In genomic region chr6:116370717-116371383, GRCh38 we compare ENCODE assay signal across 8 cellular contexts. TPM values are rescaled to one million over a fixed set of nuclear protein-coding genes. Genes with fewer than 3 reads are reported as not detected.
DNase-seq lines count a peak whose midpoint lies in the region; ATAC-seq lines count a peak whose summit lies in the region.

DSE (plus strand) TSS chr6:116370947; CDS start chr6:116399251, 28,304 bp downstream.

- peak within 1 kb of the TSS; percentile 41 for H3K4me3 ChIP-seq in Jurkat, Clone E6-1 (ENCODE audit: low read length)

- peak within 1 kb of the TSS; percentile 73 for H3K27ac ChIP-seq in cingulate gyrus (ENCODE audit: low read depth, low read length)
- H3K27ac ChIP-seq in layer of hippocampus (ENCODE audit: low read depth, low read length): peak within 1 kb of the TSS; percentile 77

- no peaks in the 10 kb centered on the region for H3K27me3 ChIP-seq in layer of hippocampus (ENCODE audit: control insufficient read depth, insufficient read depth, low read length)

- DNase-seq in GDM1 (lab: John Stamatoyannopoulos, UW) (peak; percentile 84), DMS153 treated with DMSO at 0.1 percent for 48 hours (lab: John Stamatoyannopoulos, UW; ENCODE audit: unreplicated experiment) (no peak)
- DNase-seq in Jurkat, Clone E6-1 (ENCODE audit: low read depth, low spot score): peak; percentile 17
- peak; percentile 50 for DNase-seq in activated CD4-positive, alpha-beta T cell treated with anti-CD3 and anti-CD28 coated beads for 1 hour
- DNase-seq in stimulated activated CD4-positive, alpha-beta T cell treated with anti-CD3 and anti-CD28 coated beads, Interleukin-1b, Interleukin-23, amount 100 ng/mL, for 48 hours: peak; percentile 37

- peak; percentile 71 for ATAC-seq in GM21619 (IDR thresholded peaks at IDR 0.05; ENCODE audit: unreplicated experiment)

RNA-seq across cellular contexts. Expression of gene DSE, which starts in this region (rescaled TPM):
- polyA plus RNA-seq in Jurkat, Clone E6-1 (2012; ENCODE audit: insufficient read depth, insufficient read length): 3.0 TPM
